ENCODE assay signal across 21 cellular contexts in the genomic region with DNA sequence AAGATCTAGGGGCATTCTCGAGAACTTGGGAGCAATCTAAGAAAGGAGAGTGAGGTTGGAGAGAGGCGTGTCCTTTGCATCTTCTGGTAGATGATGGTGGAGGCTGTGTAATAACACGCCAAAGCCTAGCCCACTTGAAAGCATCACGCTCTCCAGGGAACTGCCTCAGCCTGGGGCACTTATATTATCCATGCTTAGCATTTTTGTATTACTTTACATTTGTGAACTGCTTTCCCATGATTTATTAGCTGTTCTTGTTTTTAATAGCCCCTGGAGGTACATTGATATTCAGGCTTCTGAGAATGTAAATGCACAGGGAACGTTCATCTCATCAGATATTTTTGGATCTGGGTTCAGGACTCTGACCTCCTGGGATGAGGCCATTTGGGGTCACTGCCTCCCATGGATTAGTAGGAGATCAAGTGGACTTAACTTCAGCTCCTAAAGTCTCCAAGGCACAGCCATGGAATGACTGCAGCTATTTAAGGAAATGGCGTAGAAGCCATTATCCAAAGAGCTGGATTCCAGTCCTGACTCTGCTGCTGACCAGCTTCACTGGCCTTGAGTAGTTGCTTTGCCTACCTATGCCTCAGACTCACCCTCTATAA.
DNase-seq lines count a peak whose midpoint lies in the region; ATAC-seq and TF ChIP-seq lines count a peak whose summit lies in the region.
"Had no signal": no experiment of that assay in that cellular context is flagged by ENCODE, and none has a peak within 500 bp of the region (broad histone marks: within the 10 kb centered on the region; RNA-seq: fewer than 3 reads in every experiment).

No MANE protein-coding gene starts in this region.

- peaks cover 48 to 51% of the 10 kb centered on the region in 2 donors for H3K4me1 ChIP-seq in gastrocnemius medialis
- H3K4me1 ChIP-seq in thyroid gland, result peaks cover 12 to 20% of the 10 kb centered on the region in 2 donors

- H3K4me3 ChIP-seq in fibroblast of villous mesenchyme (ENCODE audit: low read depth, low read length) (no peak overlapping the region), gastrocnemius medialis (no peak overlapping the region), thyroid gland (replicated peaks in 1 of 3) (no peak overlapping the region)
- H3K4me3 ChIP-seq: BLaER1, cardiac muscle cell, ovary had no signal

- intact Hi-C loops in gastrocnemius medialis (cut with DNase I; ENCODE audit: low total_unique reads), result no loop called here
- intact Hi-C loops in thyroid gland (cut with DNase I), result no loop called here

- no peak for TF ChIP-seq CTCF in 22Rv1 (IDR thresholded peaks at IDR 0.05)
- TF ChIP-seq CTCF in fibroblast of villous mesenchyme (IDR thresholded peaks at IDR 0.05; ENCODE audit: insufficient read depth, low read depth, low read length), result no peak
- no peak for TF ChIP-seq CTCF in gastrocnemius medialis (IDR thresholded peaks at IDR 0.05 in 4 of 5, conservative IDR thresholded peaks at IDR 0.05 in 1 of 5)
- no peak for TF ChIP-seq CTCF in thyroid gland (IDR thresholded peaks at IDR 0.05)

- H3K27me3 ChIP-seq in gastrocnemius medialis (no peaks in the 10 kb centered on the region), thyroid gland (no peaks in the 10 kb centered on the region)
- H3K27me3 ChIP-seq: BLaER1, cardiac muscle cell, ovary had no signal

- H3K36me3 ChIP-seq in gastrocnemius medialis, result no peaks in the 10 kb centered on the region
- H3K36me3 ChIP-seq in thyroid gland, result no peaks in the 10 kb centered on the region
- H3K36me3 ChIP-seq: cardiac muscle cell, ovary had no signal

- in situ Hi-C loops in gastrocnemius medialis (cut with MboI; ENCODE audit: low sequenced_read_pairs in 4 of 4), result loop anchor here in 3 of 4 donors (25.0 kb wide), 3 partner anchors 542 to 858 kb away; a partner anchor contains a TSS

- H3K27ac ChIP-seq in 22Rv1 (0 out of 2 replicates have a peak overlapping the region, but pooled peaks have one; percentile 14), gastrocnemius medialis (peak overlapping the region; percentile 58 to 99 (median 84)), thyroid gland (no peak overlapping the region)
- H3K27ac ChIP-seq: BLaER1, cardiac muscle cell, ovary, VCaP had no signal

- H3K9me3 ChIP-seq in gastrocnemius medialis, result no peaks in the 10 kb centered on the region
- no peaks in the 10 kb centered on the region for H3K9me3 ChIP-seq in thyroid gland
- H3K9me3 ChIP-seq: BLaER1, ovary had no signal

- DNase-seq in NCI-H187 treated with DMSO at 0.1 percent for 48 hours (lab: John Stamatoyannopoulos, UW) (peak; percentile 6), fibroblast of villous mesenchyme (ENCODE audit: low read depth) (peak; percentile 64), gastrocnemius medialis (no peak), Ammon's horn (ENCODE audit: low spot score) (no peak), thyroid gland (no peak), midbrain (lab: John Stamatoyannopoulos, UW) (no peak), putamen (ENCODE audit: low spot score) (no peak)
- DNase-seq: activated CD4-positive, alpha-beta T cell treated with anti-CD3 and anti-CD28 coated beads, Interleukin-2, amount 10 ng/mL, durations not matched to agents 24 days and 14 days; activated naive CD4-positive, alpha-beta T cell treated with anti-CD3 and anti-CD28 coated beads, Interleukin-2, amount 10 ng/mL, durations not matched to agents 7 days and 5 days; dermis blood vessel endothelial cell; EL; head of caudate nucleus; left cardiac atrium; ovary; stimulated activated CD8-positive, alpha-beta memory T cell treated with anti-CD3 and anti-CD28 coated beads, Interleukin-4, amount 100 ng/mL, for 48 hours had no signal

- ATAC-seq in gastrocnemius medialis, result peak; percentile 10 to 19
- ATAC-seq: HepG2, left cardiac atrium, SK-N-SH treated with all-trans-retinoic acid at 6 μM for 48 hours had no signal

- WGBS in thyroid gland, 2 donors, result 73 to 82% methylated on average over 6 of the region's 6 CpGs

- TF ChIP-seq POLR2A in gastrocnemius medialis (IDR thresholded peaks at IDR 0.05) (no peak), thyroid gland (IDR thresholded peaks at IDR 0.05) (no peak)

Comparison
In these comparisons a context has a peak if more than half of its experiments do, and no peak if none do; other contexts are left out.
1. H3K27ac ChIP-seq: peak in 22Rv1 (single experiment) and gastrocnemius medialis (4 of 4); none in thyroid gland (0 of 3).
2. DNase-seq: peak in NCI-H187 treated with DMSO at 0.1 percent for 48 hours (single experiment) and fibroblast of villous mesenchyme (single experiment); none in gastrocnemius medialis (0 of 2), Ammon's horn (single experiment), thyroid gland (0 of 2), midbrain (single experiment) and putamen (single experiment).